ENCODE assay signal across 20 cellular contexts in the genomic region with DNA sequence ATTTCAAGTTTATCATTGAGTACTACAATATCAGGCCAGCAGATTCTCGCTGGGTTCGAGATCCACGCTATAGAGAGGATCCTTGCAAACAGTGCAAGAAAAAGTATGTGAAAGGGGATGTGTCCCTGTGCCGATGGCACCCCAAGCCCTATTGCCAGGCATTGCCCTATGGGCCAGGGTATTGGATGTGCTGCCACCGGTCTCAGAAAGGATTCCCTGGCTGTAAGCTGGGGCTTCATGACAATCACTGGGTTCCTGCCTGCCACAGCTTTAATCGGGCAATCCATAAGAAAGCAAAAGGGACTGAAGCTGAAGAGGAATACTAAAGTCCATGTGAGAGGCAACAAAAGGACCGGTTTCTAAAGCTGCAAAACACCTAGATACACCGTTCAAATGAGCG.
"Had no signal": no experiment of that assay in that cellular context is flagged by ENCODE, and none has a peak within 500 bp of the region (broad histone marks: within the 10 kb centered on the region; RNA-seq: fewer than 3 reads in every experiment).

No MANE protein-coding gene starts in this region.

- H3K27ac ChIP-seq: hepatocyte, left lung, pancreas, psoas muscle, right atrium auricular region, spleen had no signal

- H3K27ac Mint-ChIP-seq: activated naive CD8-positive, alpha-beta T cell treated with anti-CD3 and anti-CD28 coated beads for 36 hours had no signal

- H3K4me3 Mint-ChIP-seq: activated naive CD8-positive, alpha-beta T cell treated with anti-CD3 and anti-CD28 coated beads for 36 hours; naive B cell had no signal

- H3K27me3 ChIP-seq: hepatocyte, left lung, pancreas, right atrium auricular region, spleen had no signal

- ATAC-seq: esophagus mucosa, left lung, pancreas, psoas muscle had no signal

- H3K9me3 ChIP-seq: left lung, pancreas, psoas muscle, right atrium auricular region, spleen had no signal

- DNase-seq: activated CD4-positive, alpha-beta T cell treated with anti-CD3 and anti-CD28 coated beads for 1 hour; activated naive CD8-positive, alpha-beta T cell treated with anti-CD3 and anti-CD28 coated beads for 36 hours; central memory CD4-positive, alpha-beta T cell; dermis blood vessel endothelial cell; effector CD8-positive, alpha-beta T cell; glutamatergic neuron; kidney glomerular epithelial cell; left lung; naive B cell; pancreas; psoas muscle; spleen; stimulated activated CD4-positive, alpha-beta T cell treated with anti-CD3 and anti-CD28 coated beads, Interleukin-4, amount 100 ng/mL, for 1 hour; stimulated activated naive CD4-positive, alpha-beta T cell treated with Interleukin-2 at 50 U/mL for 16 hours; T-helper 1 cell; T-helper 9 cell had no signal

- H3K9me3 Mint-ChIP-seq: activated naive CD8-positive, alpha-beta T cell treated with anti-CD3 and anti-CD28 coated beads for 36 hours; naive B cell had no signal

- H3K27me3 Mint-ChIP-seq: activated naive CD8-positive, alpha-beta T cell treated with anti-CD3 and anti-CD28 coated beads for 36 hours; naive B cell had no signal

- H3K4me3 ChIP-seq: hepatocyte, left lung, lung, pancreas, psoas muscle, right atrium auricular region, spleen had no signal

- H3K36me3 ChIP-seq: pancreas had no signal
